8 cellular contexts compared by ENCODE assay signal in genomic region chr2:182186132-182186735, GRCh38.
DNase-seq lines count a peak whose midpoint lies in the region; ATAC-seq and TF ChIP-seq lines count a peak whose summit lies in the region.

No MANE protein-coding gene starts in this region.

- DNase-seq in NCI-H2107 treated with DMSO at 0.1 percent for 48 hours (lab: John Stamatoyannopoulos, UW; ENCODE audit: unreplicated experiment) (peak; percentile 44), amniotic epithelial cell (ENCODE audit: low read depth) (peak; percentile 46), hepatocyte (ENCODE audit: low spot score) (peak; percentile 66), thoracic aorta (ENCODE audit: low spot score) (no peak), AG08396 (ENCODE audit: low spot score) (no peak)
- DNase-seq in activated T-cell treated with anti-CD3 and anti-CD28 coated beads, Interleukin-2, amount 50 U/mL, for 24 hours: no peak

- H3K9me3 ChIP-seq in hepatocyte (ENCODE audit: low read depth) (no peaks in the 10 kb centered on the region), thoracic aorta (peaks cover 14% of the 10 kb centered on the region)

- no peaks in the 10 kb centered on the region for H3K4me1 Mint-ChIP-seq in activated T-cell treated with anti-CD3 and anti-CD28 coated beads, Interleukin-2, amount 50 U/mL, for 24 hours (ENCODE audit: low read depth)

- no peak overlapping the region for H3K27ac Mint-ChIP-seq in activated T-cell treated with anti-CD3 and anti-CD28 coated beads, Interleukin-2, amount 50 U/mL, for 24 hours

- no peak overlapping the region for H3K4me3 Mint-ChIP-seq in activated T-cell treated with anti-CD3 and anti-CD28 coated beads, Interleukin-2, amount 50 U/mL, for 24 hours

- H3K4me3 ChIP-seq in hepatocyte (no peak overlapping the region), thoracic aorta (no peak overlapping the region)

- no peaks in the 10 kb centered on the region for H3K79me2 ChIP-seq in hepatocyte

- H3K4me2 ChIP-seq in hepatocyte: no peak overlapping the region

- H3K9me2 ChIP-seq in hepatocyte (replicated peaks; ENCODE audit: insufficient read depth): no peaks in the 10 kb centered on the region

- no peaks in the 10 kb centered on the region for H4K20me1 ChIP-seq in hepatocyte (ENCODE audit: insufficient read depth, poor library complexity, severe bottlenecking)

- ATAC-seq in HG02623 (IDR thresholded peaks at IDR 0.05; ENCODE audit: unreplicated experiment) (peak; percentile 60), thoracic aorta (ENCODE audit: insufficient number of reproducible peaks, low FRiP score, low read depth) (no peak)

- H3K27me3 ChIP-seq in hepatocyte: no peaks in the 10 kb centered on the region
- no peaks in the 10 kb centered on the region for H3K27me3 ChIP-seq in thoracic aorta (replicated peaks; ENCODE audit: insufficient read depth)

- no peaks in the 10 kb centered on the region for H3K36me3 Mint-ChIP-seq in activated T-cell treated with anti-CD3 and anti-CD28 coated beads, Interleukin-2, amount 50 U/mL, for 24 hours (ENCODE audit: low read depth)

- H3K27ac ChIP-seq in hepatocyte (no peak overlapping the region), thoracic aorta (no peak overlapping the region)

- H3K9me3 Mint-ChIP-seq in activated T-cell treated with anti-CD3 and anti-CD28 coated beads, Interleukin-2, amount 50 U/mL, for 24 hours: peaks cover 2% of the 10 kb centered on the region

- H3K4me1 ChIP-seq in hepatocyte (ENCODE audit: insufficient read depth) (no peaks in the 10 kb centered on the region), thoracic aorta (ENCODE audit: control insufficient read depth in 1 of 2, low read depth in 2 of 2) (peaks cover 6 to 7% of the 10 kb centered on the region in 2 donors)

- no peak overlapping the region for H2AFZ ChIP-seq in hepatocyte

- peaks cover 11% of the 10 kb centered on the region for H3K27me3 Mint-ChIP-seq in activated T-cell treated with anti-CD3 and anti-CD28 coated beads, Interleukin-2, amount 50 U/mL, for 24 hours

- peak; percentile 51; the same call in 1 of the 3 replicates for TF ChIP-seq CTCF in GM12872 (IDR thresholded peaks at IDR 0.05; ENCODE audit: insufficient read depth, low read depth, low read length)
- peak; percentile 87 for TF ChIP-seq CTCF in hepatocyte (IDR thresholded peaks at IDR 0.05; ENCODE audit: poor library complexity)
- peak; percentile 85 for TF ChIP-seq CTCF in thoracic aorta (IDR thresholded peaks at IDR 0.05)

- 35% methylated on average over 4 of the region's 4 CpGs for WGBS in hepatocyte (ENCODE audit: low lambda C conversion rate, missing lambda C conversion rate)

- H3K36me3 ChIP-seq in hepatocyte (replicated peaks; ENCODE audit: insufficient read depth, low read depth) (no peaks in the 10 kb centered on the region), thoracic aorta (peaks cover 9% of the 10 kb centered on the region)

Comparison
In these comparisons a context has a peak if more than half of its experiments do, and no peak if none do; other contexts are left out.
1. DNase-seq: peak in NCI-H2107 treated with DMSO at 0.1 percent for 48 hours (single experiment), amniotic epithelial cell (single experiment) and hepatocyte (single experiment); none in thoracic aorta (single experiment), activated T-cell treated with anti-CD3 and anti-CD28 coated beads, Interleukin-2, amount 50 U/mL, for 24 hours (single experiment) and AG08396 (single experiment).
2. Peak in every context shown above with its lines, with median percentiles within 50 percentile points of each other: CTCF ChIP-seq.